ENCODE assay signal across 19 cellular contexts in the genomic region with DNA sequence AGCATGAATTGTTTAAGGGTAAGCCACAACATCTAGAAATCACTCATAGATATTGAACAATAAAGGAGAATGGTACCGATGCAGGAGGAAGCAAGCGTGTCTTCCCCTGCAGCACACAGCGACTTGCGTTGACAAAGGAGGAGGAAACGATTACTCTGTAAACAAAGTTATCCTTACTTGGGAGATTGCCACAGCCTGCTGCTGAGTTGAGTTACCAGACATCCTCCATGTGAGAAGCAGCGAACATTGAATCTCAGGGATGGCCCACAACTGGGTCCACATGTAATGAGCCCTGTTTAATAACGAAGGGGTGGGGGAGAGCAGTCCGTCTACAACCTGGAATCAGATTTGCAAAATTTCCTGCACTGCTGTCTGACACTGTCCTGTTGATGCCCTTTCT. TPM values are rescaled to one million over a fixed set of nuclear protein-coding genes. Genes with fewer than 3 reads are reported as not detected.
DNase-seq lines count a peak whose midpoint lies in the region; ATAC-seq and TF ChIP-seq lines count a peak whose summit lies in the region.
"Had no signal": no experiment of that assay in that cellular context is flagged by ENCODE, and none has a peak within 500 bp of the region (broad histone marks: within the 10 kb centered on the region; RNA-seq: fewer than 3 reads in every experiment).

No MANE protein-coding gene starts in this region.

- H3K27me3 ChIP-seq in hepatocyte = no peaks in the 10 kb centered on the region

- no peak for ATAC-seq in activated T-cell treated with anti-CD3 and anti-CD28 coated beads, Interleukin-2, amount 50 U/mL, for 72 hours (replicated peaks in 1 of 2)
- ATAC-seq in activated B cell treated with CpG ODN at 0.5 μM for 24 hours (ENCODE audit: low read depth) = no peak
- ATAC-seq in HG03354 (IDR thresholded peaks at IDR 0.05; ENCODE audit: poor library complexity, severe bottlenecking, unreplicated experiment) = no peak
- no peak for ATAC-seq in HG03565 (IDR thresholded peaks at IDR 0.05; ENCODE audit: unreplicated experiment)

- H3K4me2 ChIP-seq in hepatocyte = no peak overlapping the region

- no peak overlapping the region for H3K4me3 Mint-ChIP-seq in activated T-cell treated with anti-CD3 and anti-CD28 coated beads, Interleukin-2, amount 50 U/mL, for 72 hours
- no peak overlapping the region for H3K4me3 Mint-ChIP-seq in activated B cell treated with CpG ODN at 0.5 μM for 24 hours
- H3K4me3 Mint-ChIP-seq: CD4-positive, CD25-positive, alpha-beta regulatory T cell; central memory CD8-positive, alpha-beta T cell; nephron had no signal

- H3K79me2 ChIP-seq in hepatocyte = peaks cover 7% of the 10 kb centered on the region

- no peak for DNase-seq in activated T-cell treated with anti-CD3 and anti-CD28 coated beads, Interleukin-2, amount 50 U/mL, for 72 hours
- DNase-seq in activated T-cell treated with anti-CD3 and anti-CD28 coated beads, Interleukin-2, amount 50 U/mL, for 48 hours = no peak
- no peak for DNase-seq in activated B cell treated with CpG ODN at 0.5 μM for 24 hours
- DNase-seq in hepatocyte (ENCODE audit: low spot score) = peak; percentile 37
- peak; percentile 14 for DNase-seq in stimulated activated CD8-positive, alpha-beta memory T cell treated with anti-CD3 and anti-CD28 coated beads, Interleukin-4, amount 100 ng/mL, for 48 hours
- DNase-seq in middle frontal gyrus (ENCODE audit: extremely low spot score, low spot score) = no peak
- DNase-seq: activated CD4-positive, alpha-beta T cell treated with anti-CD3 and anti-CD28 coated beads, Interleukin-2, amount 50 U/mL, for 4 hours; amygdala; CD4-positive, CD25-positive, alpha-beta regulatory T cell; DMS79 treated with DMSO at 0.1 percent for 48 hours; GM23248; hippocampal formation; mammary epithelial cell; NCI-H146; SW 1271 had no signal

- no peak overlapping the region for H2AFZ ChIP-seq in hepatocyte
- H2AFZ ChIP-seq: GM23248 had no signal

- H3K36me3 Mint-ChIP-seq in activated T-cell treated with anti-CD3 and anti-CD28 coated beads, Interleukin-2, amount 50 U/mL, for 72 hours (ENCODE audit: insufficient read depth in 2 of 2) = peaks cover 7 to 17% of the 10 kb centered on the region in 2 donors
- H3K36me3 Mint-ChIP-seq in activated B cell treated with CpG ODN at 0.5 μM for 24 hours (ENCODE audit: low read depth) = peaks cover 62% of the 10 kb centered on the region

- H3K27ac Mint-ChIP-seq in activated T-cell treated with anti-CD3 and anti-CD28 coated beads, Interleukin-2, amount 50 U/mL, for 72 hours = peak overlapping the region; percentile 57
- H3K27ac Mint-ChIP-seq in activated B cell treated with CpG ODN at 0.5 μM for 24 hours = peak overlapping the region; percentile 41
- H3K27ac Mint-ChIP-seq: nephron had no signal

- H3K4me3 ChIP-seq in hepatocyte = no peak overlapping the region
- H3K4me3 ChIP-seq: GM23248 had no signal

- H3K9me3 ChIP-seq in hepatocyte (ENCODE audit: low read depth) = no peaks in the 10 kb centered on the region

- CTCF ChIA-PET in activated B cell treated with CpG ODN at 0.5 μM for 24 hours (lab: Charles Lee) = no interaction called here

- H3K9me3 Mint-ChIP-seq in activated T-cell treated with anti-CD3 and anti-CD28 coated beads, Interleukin-2, amount 50 U/mL, for 72 hours = no peaks in the 10 kb centered on the region
- H3K9me3 Mint-ChIP-seq in activated B cell treated with CpG ODN at 0.5 μM for 24 hours = no peaks in the 10 kb centered on the region
- H3K9me3 Mint-ChIP-seq: CD4-positive, CD25-positive, alpha-beta regulatory T cell; central memory CD8-positive, alpha-beta T cell; nephron had no signal

- POLR2A ChIA-PET in activated B cell treated with CpG ODN at 0.5 μM for 24 hours (lab: Charles Lee) = no interaction called here

- peaks cover 4% of the 10 kb centered on the region for H3K4me1 ChIP-seq in hepatocyte (ENCODE audit: insufficient read depth)

- H4K20me1 ChIP-seq in hepatocyte (ENCODE audit: insufficient read depth, poor library complexity, severe bottlenecking) = peaks cover 5% of the 10 kb centered on the region

- TF ChIP-seq CTCF in activated B cell treated with CpG ODN at 0.5 μM for 24 hours (IDR thresholded peaks at IDR 0.05) (no peak), hepatocyte (IDR thresholded peaks at IDR 0.05; ENCODE audit: poor library complexity) (no peak)

- intact Hi-C loops in activated B cell treated with CpG ODN at 0.5 μM for 24 hours (cut with micrococcal nuclease) = no loop called here

- no peaks in the 10 kb centered on the region for H3K9me2 ChIP-seq in hepatocyte (replicated peaks; ENCODE audit: insufficient read depth)

- no peaks in the 10 kb centered on the region for H3K4me1 Mint-ChIP-seq in activated T-cell treated with anti-CD3 and anti-CD28 coated beads, Interleukin-2, amount 50 U/mL, for 72 hours (ENCODE audit: low read depth)
- H3K4me1 Mint-ChIP-seq in activated B cell treated with CpG ODN at 0.5 μM for 24 hours = peaks cover 2% of the 10 kb centered on the region

- peaks cover 5% of the 10 kb centered on the region for H3K36me3 ChIP-seq in hepatocyte (replicated peaks; ENCODE audit: insufficient read depth, low read depth)

- no peaks in the 10 kb centered on the region for H3K27me3 Mint-ChIP-seq in activated T-cell treated with anti-CD3 and anti-CD28 coated beads, Interleukin-2, amount 50 U/mL, for 72 hours (ENCODE audit: low read depth)
- no peaks in the 10 kb centered on the region for H3K27me3 Mint-ChIP-seq in activated B cell treated with CpG ODN at 0.5 μM for 24 hours
- H3K27me3 Mint-ChIP-seq: CD4-positive, CD25-positive, alpha-beta regulatory T cell; central memory CD8-positive, alpha-beta T cell had no signal

- no peak overlapping the region for H3K27ac ChIP-seq in hepatocyte
- H3K27ac ChIP-seq: GM23248 had no signal

- WGBS in hepatocyte (ENCODE audit: low lambda C conversion rate, missing lambda C conversion rate) = 64% methylated on average over 8 of the region's 8 CpGs

RNA-seq across cellular contexts. Expression of a gene that starts 27.7 kb away (rescaled TPM):
- total RNA-seq in activated T-cell treated with anti-CD3 and anti-CD28 coated beads, Interleukin-2, amount 50 U/mL, for 72 hours = 10 to 100 TPM; 32.1 to 49.7 TPM
- total RNA-seq in activated B cell treated with CpG ODN at 0.5 μM for 24 hours (101 and 115 TPM in 2 replicates), hepatocyte (28.7 and 45.5 TPM in 2 replicates)
- 50.2 and 54.4 TPM in 2 replicates for polyA plus RNA-seq in hepatocyte

Comparison
In these comparisons a context has a peak if more than half of its experiments do, and no peak if none do; other contexts are left out.
1. DNase-seq: peak in hepatocyte (single experiment) and stimulated activated CD8-positive, alpha-beta memory T cell treated with anti-CD3 and anti-CD28 coated beads, Interleukin-4, amount 100 ng/mL, for 48 hours (single experiment); none in activated T-cell treated with anti-CD3 and anti-CD28 coated beads, Interleukin-2, amount 50 U/mL, for 72 hours (0 of 2), activated T-cell treated with anti-CD3 and anti-CD28 coated beads, Interleukin-2, amount 50 U/mL, for 48 hours (0 of 2), activated B cell treated with CpG ODN at 0.5 μM for 24 hours (single experiment) and middle frontal gyrus (single experiment).